In the genomic region with DNA sequence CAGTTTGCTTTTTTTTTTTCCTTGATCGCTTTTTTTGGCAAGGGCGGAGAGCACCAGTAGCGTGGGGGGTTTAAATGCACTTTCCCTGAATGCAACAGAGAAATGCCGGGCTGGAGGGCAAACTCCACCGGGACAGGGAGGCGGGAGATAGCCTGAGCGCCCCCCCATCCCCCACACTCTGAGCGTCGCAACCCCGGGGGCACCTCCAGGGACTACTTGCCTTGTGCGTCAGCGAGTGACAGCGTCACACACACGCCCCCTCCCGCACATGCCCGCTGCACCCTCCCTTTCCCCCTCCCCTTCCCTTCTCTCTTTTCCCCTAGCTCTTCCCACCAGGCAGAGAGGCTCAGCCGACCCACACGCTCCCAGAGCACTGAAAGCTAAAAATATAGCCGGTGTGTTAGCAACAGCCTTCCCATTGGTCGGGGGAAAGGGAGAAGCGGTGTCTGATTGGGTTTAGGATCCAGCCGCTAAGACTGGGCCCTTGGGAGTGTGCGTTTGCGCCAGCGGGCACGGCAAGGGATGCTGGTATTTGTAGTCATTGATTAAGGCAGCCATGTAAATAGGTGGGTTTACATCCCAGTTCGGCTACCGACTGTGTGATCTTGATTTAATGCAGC, we compare ENCODE assay signal across 8 cellular contexts. TPM values are rescaled to one million over a fixed set of nuclear protein-coding genes. Genes with fewer than 3 reads are reported as not detected.
DNase-seq lines count a peak whose midpoint lies in the region; ATAC-seq and TF ChIP-seq lines count a peak whose summit lies in the region.

No MANE protein-coding gene starts in this region.

- peak overlapping the region; percentile 94 for H3K4me2 ChIP-seq in mammary epithelial cell (ENCODE audit: insufficient read depth, low read depth, low read length)

- intact Hi-C loops in mammary epithelial cell (cut with micrococcal nuclease): loop anchor here (1.0 to 5.0 kb wide), 5 partner anchors 20 to 161 kb away; a partner anchor contains a TSS

- peaks cover 33% of the 10 kb centered on the region for H3K79me2 ChIP-seq in mammary epithelial cell (ENCODE audit: insufficient read depth, low read length)

- H4K20me1 ChIP-seq in mammary epithelial cell (ENCODE audit: insufficient read depth, low read length): no peaks in the 10 kb centered on the region

- BruUV-seq in mammary epithelial cell (replicated peaks; lab: Mats Ljungman, UMichigan): no TSS peak

- dilution Hi-C loops in mammary epithelial cell (cut with HindIII; ENCODE audit: low sequenced_read_pairs): no loop called here

- 4% methylated on average over 7 of the region's 28 CpGs for WGBS in mammary epithelial cell (ENCODE audit: low coverage, missing lambda C conversion rate)

- ATAC-seq in GM18867 (IDR thresholded peaks at IDR 0.05; ENCODE audit: unreplicated experiment) (peak; percentile 50), HG03135 (IDR thresholded peaks at IDR 0.05; ENCODE audit: unreplicated experiment) (peak; percentile 48)

- H3K36me3 ChIP-seq in WERI-Rb-1: peaks cover 22% of the 10 kb centered on the region
- no peaks in the 10 kb centered on the region for H3K36me3 ChIP-seq in mammary epithelial cell (ENCODE audit: insufficient read depth, low read length)
- H3K36me3 ChIP-seq in iPS-20b (ENCODE audit: insufficient read depth, low read depth, low read length): peaks cover 5% of the 10 kb centered on the region
- peaks cover under 1 to 9% (median under 1%) of the 10 kb centered on the region in 3 donors for H3K36me3 ChIP-seq in skeletal muscle tissue (ENCODE audit: control insufficient read depth in 3 of 3, insufficient read depth in 3 of 3, low read length in 3 of 3)

- CTCF ChIA-PET in mammary epithelial cell (lab: Charles Lee; ENCODE audit: low non-redundant PET): interaction anchor here (0.5 to 0.6 kb wide), 2 partner anchors 46 to 82 kb away, joined by 3 to 4 read pairs; no protein-coding TSS in a partner anchor

- peaks cover 4% of the 10 kb centered on the region for H3K4me1 ChIP-seq in mammary epithelial cell (ENCODE audit: insufficient read depth, low read length)
- peaks cover 7% of the 10 kb centered on the region; the same call in 1 of the 2 replicates for H3K4me1 ChIP-seq in iPS-20b (ENCODE audit: insufficient read depth, low read length)
- H3K4me1 ChIP-seq in skeletal muscle tissue (ENCODE audit: control insufficient read depth in 3 of 3, insufficient read depth in 3 of 3, low read length in 3 of 3): peaks cover 15 to 26% (median 16%) of the 10 kb centered on the region in 3 donors

- H3K9ac ChIP-seq in mammary epithelial cell (ENCODE audit: insufficient read depth, low read length) (peak overlapping the region; percentile 87), iPS-20b (ENCODE audit: low read depth, low read length) (peak overlapping the region; percentile 99), skeletal muscle tissue (ENCODE audit: low read depth in 1 of 3, low read length in 3 of 3) (peak overlapping the region; percentile 98 to 100 (median 98))

- H3K4me3 ChIP-seq in WERI-Rb-1 (ENCODE audit: low read depth, low read length) (peak overlapping the region; percentile 99), mammary epithelial cell (replicated peaks in 1 of 3; ENCODE audit: insufficient read depth in 1 of 3, low read depth in 2 of 3, low read length in 3 of 3) (peak overlapping the region; percentile 76 to 86 (median 81)), iPS-20b (ENCODE audit: low read length) (peak overlapping the region; percentile 98), skeletal muscle tissue (ENCODE audit: low read length in 3 of 3) (peak overlapping the region; percentile 83 to 89 (median 89))

- H3K27ac ChIP-seq in 22Rv1 (peak overlapping the region; percentile 100), WERI-Rb-1 (peak overlapping the region; percentile 97), mammary epithelial cell (ENCODE audit: insufficient read depth, low read depth, low read length) (peak overlapping the region; percentile 82), iPS-20b (ENCODE audit: low read length) (peak overlapping the region; percentile 99), skeletal muscle tissue (ENCODE audit: low read depth, low read length) (peak overlapping the region; percentile 98)

- peak overlapping the region; percentile 83 for H2AFZ ChIP-seq in mammary epithelial cell (ENCODE audit: low read depth, low read length)

- DNase-seq in NCI-H2196 treated with DMSO at 0.1 percent for 48 hours (lab: John Stamatoyannopoulos, UW; ENCODE audit: unreplicated experiment) (peak; percentile 97), WERI-Rb-1 (peak; percentile 97), mammary epithelial cell (peak; percentile 99)

- no peak for TF ChIP-seq CTCF in 22Rv1 (IDR thresholded peaks at IDR 0.05)
- TF ChIP-seq CTCF in WERI-Rb-1 (IDR thresholded peaks at IDR 0.05; ENCODE audit: low read depth, low read length): no peak
- no peak for TF ChIP-seq CTCF in mammary epithelial cell (conservative IDR thresholded peaks at IDR 0.05 in 1 of 2, IDR thresholded peaks at IDR 0.05 in 1 of 2; ENCODE audit: extremely low read depth in 1 of 2, insufficient read depth in 1 of 2, low read depth in 1 of 2, low read length in 2 of 2)

- H3K27me3 ChIP-seq in WERI-Rb-1 (ENCODE audit: insufficient read depth, low read depth, severe bottlenecking) (no peaks in the 10 kb centered on the region), mammary epithelial cell (ENCODE audit: insufficient read depth, low read length) (no peaks in the 10 kb centered on the region), iPS-20b (ENCODE audit: insufficient read depth, low read length) (no peaks in the 10 kb centered on the region), skeletal muscle tissue (ENCODE audit: control insufficient read depth in 3 of 3, insufficient read depth in 3 of 3, low read length in 3 of 3) (no peaks in the 10 kb centered on the region)

- H3K9me3 ChIP-seq in WERI-Rb-1 (ENCODE audit: severe bottlenecking): no peaks in the 10 kb centered on the region
- no peaks in the 10 kb centered on the region for H3K9me3 ChIP-seq in mammary epithelial cell (replicated peaks; ENCODE audit: insufficient read depth, low read length)
- no peaks in the 10 kb centered on the region for H3K9me3 ChIP-seq in iPS-20b (ENCODE audit: insufficient read depth, low read depth, low read length)
- H3K9me3 ChIP-seq in skeletal muscle tissue (ENCODE audit: control insufficient read depth in 3 of 3, low read length in 3 of 3): no peaks in the 10 kb centered on the region

- in situ Hi-C loops in mammary epithelial cell (cut with MboI; ENCODE audit: low sequenced_read_pairs in 2 of 2): no loop called here

RNA-seq across cellular contexts. Expression of a gene that starts 1.7 kb away (rescaled TPM):
- total RNA-seq in mammary epithelial cell: 10 to 100 TPM; 28.3 to 30.3 TPM
- polyA plus RNA-seq in mammary epithelial cell: 15.1 TPM
- polyA minus RNA-seq in mammary epithelial cell: 43.0 TPM
- 15.1 TPM for total RNA-seq in skeletal muscle tissue

RNA-seq across cellular contexts. Expression of a gene that starts 20.2 kb away (rescaled TPM):
- total RNA-seq in mammary epithelial cell: 10 to 100 TPM; 32.2 to 54.3 TPM
- 73.3 TPM for polyA plus RNA-seq in mammary epithelial cell
- polyA minus RNA-seq in mammary epithelial cell: 22.1 TPM
- total RNA-seq in skeletal muscle tissue: 43.8 TPM

RNA-seq across cellular contexts. Expression of a gene that starts 20.6 kb away (rescaled TPM):
- total RNA-seq in mammary epithelial cell (10 to 100 TPM; 79.2 to 96.0 TPM), skeletal muscle tissue (110 TPM)
- 61.5 TPM for polyA plus RNA-seq in mammary epithelial cell
- polyA minus RNA-seq in mammary epithelial cell: 85.0 TPM

Comparison
In these comparisons a context has a peak if more than half of its experiments do, and no peak if none do; other contexts are left out.
1. Peak in every context shown above with its lines: DNase-seq, ATAC-seq, H3K4me3 ChIP-seq and H3K27ac ChIP-seq.